In the genomic region with DNA sequence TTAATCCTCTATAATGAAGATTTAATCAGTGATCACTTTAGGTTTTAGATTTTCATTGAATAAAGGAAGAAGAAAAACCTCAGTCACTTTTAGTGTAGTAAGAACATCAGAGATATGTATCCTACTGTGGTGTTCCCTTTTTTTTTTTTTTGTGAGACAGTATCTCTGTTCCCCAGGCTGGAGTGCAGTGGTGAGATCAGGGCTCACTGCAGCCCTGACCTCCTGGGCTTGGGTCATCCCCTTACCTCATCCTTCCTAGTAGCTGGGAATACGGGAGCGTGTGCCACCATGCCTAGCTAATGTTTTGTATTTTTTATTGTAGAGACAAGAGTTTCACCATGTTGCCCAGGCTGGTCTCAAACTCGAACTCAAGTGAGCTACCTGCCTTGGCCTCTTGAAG, we compare ENCODE assay signal across 1 cellular context.
TF ChIP-seq lines count a peak whose summit lies in the region.

No MANE protein-coding gene starts in this region.

TF ChIP-seq in IMR-90, 13 proteins besides CTCF, POLR2A, EP300 and RAD21:
- TF ChIP-seq, protein P1, sequence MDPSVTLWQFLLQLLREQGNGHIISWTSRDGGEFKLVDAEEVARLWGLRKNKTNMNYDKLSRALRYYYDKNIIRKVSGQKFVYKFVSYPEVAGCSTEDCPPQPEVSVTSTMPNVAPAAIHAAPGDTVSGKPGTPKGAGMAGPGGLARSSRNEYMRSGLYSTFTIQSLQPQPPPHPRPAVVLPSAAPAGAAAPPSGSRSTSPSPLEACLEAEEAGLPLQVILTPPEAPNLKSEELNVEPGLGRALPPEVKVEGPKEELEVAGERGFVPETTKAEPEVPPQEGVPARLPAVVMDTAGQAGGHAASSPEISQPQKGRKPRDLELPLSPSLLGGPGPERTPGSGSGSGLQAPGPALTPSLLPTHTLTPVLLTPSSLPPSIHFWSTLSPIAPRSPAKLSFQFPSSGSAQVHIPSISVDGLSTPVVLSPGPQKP (IDR thresholded peaks at IDR 0.05; ENCODE audit: borderline replicate concordance, low read depth, low read length), result no peak
- TF ChIP-seq FOS (IDR thresholded peaks at IDR 0.05; ENCODE audit: low read depth, low read length) (no peak), SMC3 (IDR thresholded peaks at IDR 0.05; ENCODE audit: low read depth, low read length) (no peak), NFE2L2 (IDR thresholded peaks at IDR 0.05; ENCODE audit: low read depth, low read length) (no peak), CEBPB (IDR thresholded peaks at IDR 0.05; ENCODE audit: low read depth, low read length) (no peak), MXI1 (IDR thresholded peaks at IDR 0.05; ENCODE audit: borderline replicate concordance, low read depth, low read length) (no peak), RCOR1 (IDR thresholded peaks at IDR 0.05; ENCODE audit: insufficient replicate concordance, low read length) (no peak), MAZ (IDR thresholded peaks at IDR 0.05; ENCODE audit: borderline replicate concordance, low read depth, low read length) (no peak), CHD1 (IDR thresholded peaks at IDR 0.05; ENCODE audit: low read depth, low read length) (no peak), BHLHE40 (IDR thresholded peaks at IDR 0.05; ENCODE audit: low read depth, low read length) (no peak), MAFK (IDR thresholded peaks at IDR 0.05; ENCODE audit: low read depth, low read length) (no peak), RFX5 (IDR thresholded peaks at IDR 0.05; ENCODE audit: low read depth, low read length) (no peak)
- TF ChIP-seq, protein P2, sequence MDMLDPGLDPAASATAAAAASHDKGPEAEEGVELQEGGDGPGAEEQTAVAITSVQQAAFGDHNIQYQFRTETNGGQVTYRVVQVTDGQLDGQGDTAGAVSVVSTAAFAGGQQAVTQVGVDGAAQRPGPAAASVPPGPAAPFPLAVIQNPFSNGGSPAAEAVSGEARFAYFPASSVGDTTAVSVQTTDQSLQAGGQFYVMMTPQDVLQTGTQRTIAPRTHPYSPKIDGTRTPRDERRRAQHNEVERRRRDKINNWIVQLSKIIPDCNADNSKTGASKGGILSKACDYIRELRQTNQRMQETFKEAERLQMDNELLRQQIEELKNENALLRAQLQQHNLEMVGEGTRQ (IDR thresholded peaks at IDR 0.05; ENCODE audit: low read depth, low read length), result no peak
